ENCODE assay signal across 9 cellular contexts in the genomic region with DNA sequence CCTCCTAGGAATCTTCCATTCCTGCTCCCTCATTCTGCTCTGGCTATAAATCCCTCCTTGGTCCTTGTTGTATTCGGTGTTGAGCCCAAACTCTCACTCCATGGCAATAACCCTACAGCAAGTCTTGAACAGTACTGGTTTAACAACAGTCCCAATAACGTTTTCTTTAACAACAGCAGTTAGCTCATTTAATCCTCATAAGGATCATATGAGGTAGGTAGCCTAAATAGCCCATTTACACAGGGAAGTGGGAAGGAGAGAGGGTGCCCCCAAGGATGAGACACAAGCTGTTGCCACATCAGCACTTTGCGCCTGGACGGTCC. TPM values are rescaled to one million over a fixed set of nuclear protein-coding genes. Genes with fewer than 3 reads are reported as not detected.
DNase-seq lines count a peak whose midpoint lies in the region; ATAC-seq and TF ChIP-seq lines count a peak whose summit lies in the region.
"Had no signal": no experiment of that assay in that cellular context is flagged by ENCODE, and none has a peak within 500 bp of the region (broad histone marks: within the 10 kb centered on the region; RNA-seq: fewer than 3 reads in every experiment).

No MANE protein-coding gene starts in this region.

- WGBS in suprapubic skin, result 29% methylated on average over 2 of the region's 4 CpGs

- peaks cover 67% of the 10 kb centered on the region for H3K4me1 ChIP-seq in suprapubic skin

- TF ChIP-seq POLR2A in suprapubic skin (IDR thresholded peaks at IDR 0.05), result no peak

- TF ChIP-seq CTCF in activated CD8-positive, alpha-beta T cell treated with anti-CD3 and anti-CD28 coated beads for 36 hours (IDR thresholded peaks at IDR 0.05), result no peak
- no peak for TF ChIP-seq CTCF in suprapubic skin (IDR thresholded peaks at IDR 0.05)

- H3K27ac ChIP-seq in suprapubic skin, result peak overlapping the region; percentile 92

- ATAC-seq in activated CD8-positive, alpha-beta T cell treated with anti-CD3 and anti-CD28 coated beads for 36 hours, result no peak
- ATAC-seq in GM18502 (IDR thresholded peaks at IDR 0.05; ENCODE audit: poor library complexity, unreplicated experiment) (no peak), HG03159 (IDR thresholded peaks at IDR 0.05; ENCODE audit: unreplicated experiment) (no peak)

- peak overlapping the region; percentile 98 for H3K4me3 Mint-ChIP-seq in activated CD4-positive, alpha-beta T cell treated with anti-CD3 and anti-CD28 coated beads, Interleukin-2, amount 10 ng/mL, durations not matched to agents 24 days and 14 days
- peak overlapping the region; percentile 95 for H3K4me3 Mint-ChIP-seq in activated CD8-positive, alpha-beta T cell treated with anti-CD3 and anti-CD28 coated beads for 36 hours

- H3K27me3 ChIP-seq in suprapubic skin, result no peaks in the 10 kb centered on the region

- POLR2A ChIA-PET in activated CD8-positive, alpha-beta T cell treated with anti-CD3 and anti-CD28 coated beads for 36 hours (lab: Charles Lee), result interaction anchor here (1.2 to 5.6 kb wide), 6 partner anchors 13 to 173 kb away, joined by 4 to 57 read pairs (median 5); a partner anchor contains a TSS

- H3K36me3 ChIP-seq in suprapubic skin, result no peaks in the 10 kb centered on the region

- H3K4me1 Mint-ChIP-seq in activated CD4-positive, alpha-beta T cell treated with anti-CD3 and anti-CD28 coated beads, Interleukin-2, amount 10 ng/mL, durations not matched to agents 24 days and 14 days, result peaks cover 51% of the 10 kb centered on the region
- H3K4me1 Mint-ChIP-seq in activated CD8-positive, alpha-beta T cell treated with anti-CD3 and anti-CD28 coated beads for 36 hours (ENCODE audit: low read depth), result peaks cover 49% of the 10 kb centered on the region

- H3K36me3 Mint-ChIP-seq in activated CD4-positive, alpha-beta T cell treated with anti-CD3 and anti-CD28 coated beads, Interleukin-2, amount 10 ng/mL, durations not matched to agents 24 days and 14 days (ENCODE audit: low read depth), result peaks cover 2% of the 10 kb centered on the region
- no peaks in the 10 kb centered on the region for H3K36me3 Mint-ChIP-seq in activated CD8-positive, alpha-beta T cell treated with anti-CD3 and anti-CD28 coated beads for 36 hours (ENCODE audit: low read depth)

- H3K9me3 ChIP-seq in suprapubic skin, result no peaks in the 10 kb centered on the region

- peak overlapping the region; percentile 77 for H3K4me3 ChIP-seq in suprapubic skin

- CTCF ChIA-PET in activated CD8-positive, alpha-beta T cell treated with anti-CD3 and anti-CD28 coated beads for 36 hours (lab: Charles Lee), result interaction anchor here (1.4 to 5.3 kb wide), 5 partner anchors 16 to 85 kb away, joined by 3 to 23 read pairs (median 5); no protein-coding TSS in a partner anchor

- H3K9me3 Mint-ChIP-seq in activated CD4-positive, alpha-beta T cell treated with anti-CD3 and anti-CD28 coated beads, Interleukin-2, amount 10 ng/mL, durations not matched to agents 24 days and 14 days, result no peaks in the 10 kb centered on the region
- no peaks in the 10 kb centered on the region for H3K9me3 Mint-ChIP-seq in activated CD8-positive, alpha-beta T cell treated with anti-CD3 and anti-CD28 coated beads for 36 hours

- no peak overlapping the region for H3K27ac Mint-ChIP-seq in activated CD4-positive, alpha-beta T cell treated with anti-CD3 and anti-CD28 coated beads, Interleukin-2, amount 10 ng/mL, durations not matched to agents 24 days and 14 days
- H3K27ac Mint-ChIP-seq in activated CD8-positive, alpha-beta T cell treated with anti-CD3 and anti-CD28 coated beads for 36 hours, result no peak overlapping the region

- no peaks in the 10 kb centered on the region for H3K27me3 Mint-ChIP-seq in activated CD4-positive, alpha-beta T cell treated with anti-CD3 and anti-CD28 coated beads, Interleukin-2, amount 10 ng/mL, durations not matched to agents 24 days and 14 days
- H3K27me3 Mint-ChIP-seq in activated CD8-positive, alpha-beta T cell treated with anti-CD3 and anti-CD28 coated beads for 36 hours, result no peaks in the 10 kb centered on the region

- intact Hi-C loops in activated CD4-positive, alpha-beta T cell treated with anti-CD3 and anti-CD28 coated beads, Interleukin-2, amount 10 ng/mL, durations not matched to agents 24 days and 14 days (cut with micrococcal nuclease), result loop anchor here (5.0 to 10.0 kb wide), 3 partner anchors 73 to 461 kb away; a partner anchor contains a TSS
- intact Hi-C loops in activated CD8-positive, alpha-beta T cell treated with anti-CD3 and anti-CD28 coated beads for 36 hours (cut with micrococcal nuclease), result no loop called here

- DNase-seq in activated CD4-positive, alpha-beta T cell treated with anti-CD3 and anti-CD28 coated beads, Interleukin-2, amount 10 ng/mL, durations not matched to agents 24 days and 14 days, result no peak
- no peak for DNase-seq in activated CD4-positive, alpha-beta T cell treated with anti-CD3 and anti-CD28 coated beads for 48 hours
- DNase-seq in activated CD8-positive, alpha-beta T cell treated with anti-CD3 and anti-CD28 coated beads for 36 hours, result no peak
- DNase-seq in iris pigment epithelial cell (ENCODE audit: low read depth), result peak; percentile 23
- DNase-seq in suprapubic skin (ENCODE audit: low spot score in 2 of 2), result no peak
- no peak for DNase-seq in HUDEP-2 (lab: John Stamatoyannopoulos, UW; ENCODE audit: unreplicated experiment in 76 of 76)

- no peak for TF ChIP-seq EP300 in suprapubic skin (IDR thresholded peaks at IDR 0.05)

RNA-seq across cellular contexts. Expression of a gene that starts 0.4 kb away (rescaled TPM):
- 13.1 and 14.0 TPM in 2 replicates for total RNA-seq in activated CD4-positive, alpha-beta T cell treated with anti-CD3 and anti-CD28 coated beads, Interleukin-2, amount 10 ng/mL, durations not matched to agents 24 days and 14 days
- total RNA-seq in activated CD8-positive, alpha-beta T cell treated with anti-CD3 and anti-CD28 coated beads for 36 hours, result 1 to 10 TPM; 8.9 to 9.4 TPM
- total RNA-seq in suprapubic skin, result 10 to 100 TPM; 34.7 to 52.5 (median 47.2) TPM

RNA-seq across cellular contexts. Expression of a gene that starts 26.5 kb away (rescaled TPM):
- not detected in 2 replicates for total RNA-seq in activated CD4-positive, alpha-beta T cell treated with anti-CD3 and anti-CD28 coated beads, Interleukin-2, amount 10 ng/mL, durations not matched to agents 24 days and 14 days
- total RNA-seq in activated CD8-positive, alpha-beta T cell treated with anti-CD3 and anti-CD28 coated beads for 36 hours, result not detected
- 1 to 10 TPM in 2 of 4 donors, not detected in 2; 1.1 to 6.1 TPM for total RNA-seq in suprapubic skin
- total RNA-seq: M059J had no signal

RNA-seq across cellular contexts. Expression of a gene that starts 44.0 kb away (rescaled TPM):
- not detected in 2 replicates for total RNA-seq in activated CD4-positive, alpha-beta T cell treated with anti-CD3 and anti-CD28 coated beads, Interleukin-2, amount 10 ng/mL, durations not matched to agents 24 days and 14 days
- total RNA-seq in activated CD8-positive, alpha-beta T cell treated with anti-CD3 and anti-CD28 coated beads for 36 hours, result under 1 TPM; 0.18 to 0.20 TPM
- total RNA-seq in suprapubic skin, result under 1 TPM in 3 of 4 donors, not detected in 1; 0.08 to 0.10 (median 0.08) TPM

RNA-seq across cellular contexts. Expression of a gene that starts 54.5 kb away (rescaled TPM):
- 80.1 and 81.5 TPM in 2 replicates for total RNA-seq in activated CD4-positive, alpha-beta T cell treated with anti-CD3 and anti-CD28 coated beads, Interleukin-2, amount 10 ng/mL, durations not matched to agents 24 days and 14 days
- 10 to 100 TPM; 86.5 to 90.4 TPM for total RNA-seq in activated CD8-positive, alpha-beta T cell treated with anti-CD3 and anti-CD28 coated beads for 36 hours
- 10 to 100 TPM; 25.4 to 35.0 (median 32.7) TPM for total RNA-seq in suprapubic skin
